In the genomic region with DNA sequence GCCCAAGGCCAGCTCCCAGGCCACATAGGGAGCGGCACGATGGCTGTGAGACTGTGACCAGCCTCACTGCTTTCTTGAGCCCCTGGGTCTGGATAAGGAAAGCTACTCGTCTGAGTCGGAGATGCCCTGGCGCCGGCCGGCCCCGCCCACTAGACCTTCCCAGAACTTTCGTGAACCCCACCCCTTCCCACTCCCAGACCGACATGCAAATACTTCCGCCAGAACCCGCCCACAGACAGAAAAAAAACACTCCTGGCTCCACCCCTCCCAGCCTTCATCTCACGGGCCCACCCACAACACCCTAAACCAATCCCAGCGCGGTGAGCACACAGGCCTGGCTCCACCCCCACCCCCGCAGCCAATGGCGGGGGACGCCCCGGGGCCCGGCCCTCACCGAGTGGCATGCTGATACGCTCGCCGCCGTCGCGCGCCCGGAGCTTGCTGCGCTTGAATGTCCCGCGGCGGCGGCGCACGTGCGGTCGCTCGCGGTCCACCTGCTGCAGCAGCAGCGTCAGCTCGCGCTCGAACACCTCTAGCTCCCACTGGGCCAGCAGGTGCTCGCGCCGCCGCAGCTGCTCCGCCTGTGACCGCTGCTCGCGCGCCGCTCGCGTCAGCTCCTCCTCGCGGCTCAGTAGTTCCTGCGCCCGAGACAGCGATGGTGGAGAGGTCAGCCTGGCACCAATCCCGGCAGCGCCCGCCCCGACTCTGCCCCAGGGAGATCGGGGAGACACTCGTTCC, we compare ENCODE assay signal across 2 cellular contexts.
TF ChIP-seq lines count a peak whose summit lies in the region.

No MANE protein-coding gene starts in this region.

TF ChIP-seq in A549, 52 proteins besides CTCF, POLR2A, EP300 and RAD21:
- TF ChIP-seq, protein P1, sequence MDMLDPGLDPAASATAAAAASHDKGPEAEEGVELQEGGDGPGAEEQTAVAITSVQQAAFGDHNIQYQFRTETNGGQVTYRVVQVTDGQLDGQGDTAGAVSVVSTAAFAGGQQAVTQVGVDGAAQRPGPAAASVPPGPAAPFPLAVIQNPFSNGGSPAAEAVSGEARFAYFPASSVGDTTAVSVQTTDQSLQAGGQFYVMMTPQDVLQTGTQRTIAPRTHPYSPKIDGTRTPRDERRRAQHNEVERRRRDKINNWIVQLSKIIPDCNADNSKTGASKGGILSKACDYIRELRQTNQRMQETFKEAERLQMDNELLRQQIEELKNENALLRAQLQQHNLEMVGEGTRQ (IDR thresholded peaks at IDR 0.05): no peak
- no peak for TF ChIP-seq ZSCAN20 (CRISPR knock-in tag; IDR thresholded peaks at IDR 0.05)
- TF ChIP-seq CBX2 (IDR thresholded peaks at IDR 0.05; ENCODE audit: borderline replicate concordance, low read depth): no peak
- TF ChIP-seq, protein P2, sequence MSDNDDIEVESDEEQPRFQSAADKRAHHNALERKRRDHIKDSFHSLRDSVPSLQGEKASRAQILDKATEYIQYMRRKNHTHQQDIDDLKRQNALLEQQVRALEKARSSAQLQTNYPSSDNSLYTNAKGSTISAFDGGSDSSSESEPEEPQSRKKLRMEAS (IDR thresholded peaks at IDR 0.05): no peak
- TF ChIP-seq, protein P3, sequence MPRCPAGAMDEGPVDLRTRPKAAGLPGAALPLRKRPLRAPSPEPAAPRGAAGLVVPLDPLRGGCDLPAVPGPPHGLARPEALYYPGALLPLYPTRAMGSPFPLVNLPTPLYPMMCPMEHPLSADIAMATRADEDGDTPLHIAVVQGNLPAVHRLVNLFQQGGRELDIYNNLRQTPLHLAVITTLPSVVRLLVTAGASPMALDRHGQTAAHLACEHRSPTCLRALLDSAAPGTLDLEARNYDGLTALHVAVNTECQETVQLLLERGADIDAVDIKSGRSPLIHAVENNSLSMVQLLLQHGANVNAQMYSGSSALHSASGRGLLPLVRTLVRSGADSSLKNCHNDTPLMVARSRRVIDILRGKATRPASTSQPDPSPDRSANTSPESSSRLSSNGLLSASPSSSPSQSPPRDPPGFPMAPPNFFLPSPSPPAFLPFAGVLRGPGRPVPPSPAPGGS (IDR thresholded peaks at IDR 0.05): no peak
- no peak for TF ChIP-seq CEBPB (IDR thresholded peaks at IDR 0.05)
- TF ChIP-seq HEYL (CRISPR knock-in tag; IDR thresholded peaks at IDR 0.05): no peak
- TF ChIP-seq PHF8 (IDR thresholded peaks at IDR 0.05; ENCODE audit: borderline replicate concordance, low read depth): no peak
- no peak for TF ChIP-seq HOXA7 (CRISPR knock-in tag; IDR thresholded peaks at IDR 0.05)
- TF ChIP-seq, protein P4, sequence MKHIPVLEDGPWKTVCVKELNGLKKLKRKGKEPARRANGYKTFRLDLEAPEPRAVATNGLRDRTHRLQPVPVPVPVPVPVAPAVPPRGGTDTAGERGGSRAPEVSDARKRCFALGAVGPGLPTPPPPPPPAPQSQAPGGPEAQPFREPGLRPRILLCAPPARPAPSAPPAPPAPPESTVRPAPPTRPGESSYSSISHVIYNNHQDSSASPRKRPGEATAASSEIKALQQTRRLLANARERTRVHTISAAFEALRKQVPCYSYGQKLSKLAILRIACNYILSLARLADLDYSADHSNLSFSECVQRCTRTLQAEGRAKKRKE (CRISPR knock-in tag; IDR thresholded peaks at IDR 0.05; ENCODE audit: low read depth): no peak
- no peak for TF ChIP-seq EHMT2 (IDR thresholded peaks at IDR 0.05; ENCODE audit: low read depth)
- no peak for TF ChIP-seq ZFP36 (IDR thresholded peaks at IDR 0.05; ENCODE audit: borderline replicate concordance, partially characterized antibody)
- no peak for TF ChIP-seq HDAC2 (IDR thresholded peaks at IDR 0.05)
- no peak for TF ChIP-seq TP53 (CRISPR knock-in tag; IDR thresholded peaks at IDR 0.05)
- no peak for TF ChIP-seq HOXB13 (CRISPR knock-in tag; IDR thresholded peaks at IDR 0.05; ENCODE audit: low read depth)
- no peak for TF ChIP-seq RNF2 (IDR thresholded peaks at IDR 0.05; ENCODE audit: borderline replicate concordance, low read depth)

TF ChIP-seq in Ishikawa, 13 proteins besides CTCF, POLR2A, EP300 and RAD21:
- TF ChIP-seq TEAD4 (IDR thresholded peaks at IDR 0.05) (peak; percentile 72; the same call in 1 of the 2 replicates), NFIC (IDR thresholded peaks at IDR 0.05) (peak; percentile 64), ZBTB7A (IDR thresholded peaks at IDR 0.05; ENCODE audit: low read depth) (no peak), CREB1 (IDR thresholded peaks at IDR 0.05; ENCODE audit: low read depth) (peak; percentile 43; the same call in 1 of the 2 replicates), EGR1 (IDR thresholded peaks at IDR 0.05) (peak; percentile 49; the same call in 1 of the 2 replicates), CEBPB (IDR thresholded peaks at IDR 0.05) (no peak), TAF1 (IDR thresholded peaks at IDR 0.05; ENCODE audit: low read depth) (peak; percentile 45; the same call in 1 of the 2 replicates), YY1 (IDR thresholded peaks at IDR 0.05; ENCODE audit: low read depth) (peak; percentile 56; the same call in 1 of the 2 replicates), FOXM1 (IDR thresholded peaks at IDR 0.05; ENCODE audit: borderline replicate concordance, low read depth) (peak; percentile 27; the same call in 1 of the 2 replicates), TCF12 (IDR thresholded peaks at IDR 0.05; ENCODE audit: low read depth) (peak; percentile 87)
- TF ChIP-seq, protein P2 (IDR thresholded peaks at IDR 0.05): peak; percentile 100
- TF ChIP-seq, protein P5, sequence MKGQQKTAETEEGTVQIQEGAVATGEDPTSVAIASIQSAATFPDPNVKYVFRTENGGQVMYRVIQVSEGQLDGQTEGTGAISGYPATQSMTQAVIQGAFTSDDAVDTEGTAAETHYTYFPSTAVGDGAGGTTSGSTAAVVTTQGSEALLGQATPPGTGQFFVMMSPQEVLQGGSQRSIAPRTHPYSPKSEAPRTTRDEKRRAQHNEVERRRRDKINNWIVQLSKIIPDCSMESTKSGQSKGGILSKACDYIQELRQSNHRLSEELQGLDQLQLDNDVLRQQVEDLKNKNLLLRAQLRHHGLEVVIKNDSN (IDR thresholded peaks at IDR 0.05): peak; percentile 68
- TF ChIP-seq, protein P6, sequence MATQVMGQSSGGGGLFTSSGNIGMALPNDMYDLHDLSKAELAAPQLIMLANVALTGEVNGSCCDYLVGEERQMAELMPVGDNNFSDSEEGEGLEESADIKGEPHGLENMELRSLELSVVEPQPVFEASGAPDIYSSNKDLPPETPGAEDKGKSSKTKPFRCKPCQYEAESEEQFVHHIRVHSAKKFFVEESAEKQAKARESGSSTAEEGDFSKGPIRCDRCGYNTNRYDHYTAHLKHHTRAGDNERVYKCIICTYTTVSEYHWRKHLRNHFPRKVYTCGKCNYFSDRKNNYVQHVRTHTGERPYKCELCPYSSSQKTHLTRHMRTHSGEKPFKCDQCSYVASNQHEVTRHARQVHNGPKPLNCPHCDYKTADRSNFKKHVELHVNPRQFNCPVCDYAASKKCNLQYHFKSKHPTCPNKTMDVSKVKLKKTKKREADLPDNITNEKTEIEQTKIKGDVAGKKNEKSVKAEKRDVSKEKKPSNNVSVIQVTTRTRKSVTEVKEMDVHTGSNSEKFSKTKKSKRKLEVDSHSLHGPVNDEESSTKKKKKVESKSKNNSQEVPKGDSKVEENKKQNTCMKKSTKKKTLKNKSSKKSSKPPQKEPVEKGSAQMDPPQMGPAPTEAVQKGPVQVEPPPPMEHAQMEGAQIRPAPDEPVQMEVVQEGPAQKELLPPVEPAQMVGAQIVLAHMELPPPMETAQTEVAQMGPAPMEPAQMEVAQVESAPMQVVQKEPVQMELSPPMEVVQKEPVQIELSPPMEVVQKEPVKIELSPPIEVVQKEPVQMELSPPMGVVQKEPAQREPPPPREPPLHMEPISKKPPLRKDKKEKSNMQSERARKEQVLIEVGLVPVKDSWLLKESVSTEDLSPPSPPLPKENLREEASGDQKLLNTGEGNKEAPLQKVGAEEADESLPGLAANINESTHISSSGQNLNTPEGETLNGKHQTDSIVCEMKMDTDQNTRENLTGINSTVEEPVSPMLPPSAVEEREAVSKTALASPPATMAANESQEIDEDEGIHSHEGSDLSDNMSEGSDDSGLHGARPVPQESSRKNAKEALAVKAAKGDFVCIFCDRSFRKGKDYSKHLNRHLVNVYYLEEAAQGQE (IDR thresholded peaks at IDR 0.05; ENCODE audit: low read depth): no peak
